13 cellular contexts compared by ENCODE assay signal in genomic region chrX:107736781-107737531, GRCh38. TPM values are rescaled to one million over a fixed set of nuclear protein-coding genes. Genes with fewer than 3 reads are reported as not detected.
DNase-seq lines count a peak whose midpoint lies in the region; ATAC-seq and TF ChIP-seq lines count a peak whose summit lies in the region.
"Had no signal": no experiment of that assay in that cellular context is flagged by ENCODE, and none has a peak within 500 bp of the region (broad histone marks: within the 10 kb centered on the region; RNA-seq: fewer than 3 reads in every experiment).

No MANE protein-coding gene starts in this region.

- H3K9me3 ChIP-seq in heart left ventricle: no peaks in the 10 kb centered on the region
- H3K9me3 ChIP-seq in effector memory CD4-positive, alpha-beta T cell (ENCODE audit: control insufficient read depth, low read length): no peaks in the 10 kb centered on the region

- POLR2A ChIA-PET in HEK293T (lab: Yijun Ruan, JAX): interaction anchor here (0.7 to 18.2 kb wide), 12 partner anchors 8 to 63 kb away, joined by 3 to 536 read pairs (median 6); partner anchors contain the start of genes NCBP2L and TSC22D3

- no peak for TF ChIP-seq CTCF in heart left ventricle (IDR thresholded peaks at IDR 0.05)

- H3K4me1 ChIP-seq in heart left ventricle: peaks cover 7 to 81% (median 41%) of the 10 kb centered on the region in 12 donors
- peaks cover 19% of the 10 kb centered on the region for H3K4me1 ChIP-seq in effector memory CD4-positive, alpha-beta T cell (ENCODE audit: control insufficient read depth, insufficient read depth, low read length, poor library complexity, severe bottlenecking)

- peak overlapping the region in 11 of 12 donors; percentile 42 to 82 (median 69) for H3K27ac ChIP-seq in heart left ventricle
- H3K27ac ChIP-seq in effector memory CD4-positive, alpha-beta T cell (ENCODE audit: insufficient read depth, low read length, poor library complexity, severe bottlenecking): no peak overlapping the region

- CTCF ChIA-PET in HEK293T (lab: Yijun Ruan, JAX): interaction anchor here (0.6 to 1.8 kb wide), 9 partner anchors 8 to 81 kb away, joined by 3 to 9 read pairs (median 4); partner anchors contain the start of genes NCBP2L and TSC22D3

- H3K4me3 ChIP-seq in heart left ventricle: no peak overlapping the region
- H3K4me3 ChIP-seq in effector memory CD4-positive, alpha-beta T cell (ENCODE audit: insufficient read depth, low read depth, low read length, poor library complexity, severe bottlenecking): no peak overlapping the region

- no peak for TF ChIP-seq POLR2A in heart left ventricle (IDR thresholded peaks at IDR 0.05)

- H3K27me3 ChIP-seq in heart left ventricle: no peaks in the 10 kb centered on the region
- H3K27me3 ChIP-seq in effector memory CD4-positive, alpha-beta T cell (replicated peaks; ENCODE audit: control insufficient read depth, insufficient read depth, low read length, poor library complexity, severe bottlenecking): no peaks in the 10 kb centered on the region

- intact Hi-C loops in heart left ventricle (cut with DNase I): loop anchor here in 2 of 10 donors (2.0 to 10.0 kb wide), 2 partner anchors 38 to 88 kb away; partner anchors contain the start of genes MID2 (in 1 of the 2) and TSC22D3 (in 1 of the 2)

- ATAC-seq in heart left ventricle (peak in 2 of 4 donors; percentile 5 to 36), GM18498 (IDR thresholded peaks at IDR 0.05; ENCODE audit: unreplicated experiment) (no peak), GM21737 (IDR thresholded peaks at IDR 0.05; ENCODE audit: unreplicated experiment) (no peak)
- ATAC-seq: CD8-positive, alpha-beta T cell had no signal

- peak; percentile 73 for DNase-seq in HEK293T (ENCODE audit: extremely low spot score)
- DNase-seq in NCI-H69 (lab: John Stamatoyannopoulos, UW): peak; percentile 88
- DNase-seq in heart left ventricle: peak in 2 of 5 donors; percentile 32 to 61
- DNase-seq in renal cortical epithelial cell (ENCODE audit: low read depth): peak; percentile 58
- DNase-seq in T-helper 1 cell: no peak
- no peak for DNase-seq in effector memory CD4-positive, alpha-beta T cell
- DNase-seq: CD8-positive, alpha-beta T cell; cortex of kidney; HFFc6; NCI-H1048; stimulated activated CD4-positive, alpha-beta T cell treated with anti-CD3 and anti-CD28 coated beads, Interleukin-15, amount 100 ng/mL, for 24 hours had no signal

- H3K36me3 ChIP-seq in heart left ventricle: no peaks in the 10 kb centered on the region
- no peaks in the 10 kb centered on the region for H3K36me3 ChIP-seq in effector memory CD4-positive, alpha-beta T cell (ENCODE audit: control insufficient read depth, insufficient read depth, low read length)

- 26 to 46% (median 32%) methylated on average over 8 of the region's 8 CpGs for WGBS in heart left ventricle, 4 donors

TF ChIP-seq in HEK293T, 16 proteins besides CTCF, POLR2A, EP300 and RAD21:
- TF ChIP-seq SP1 (IDR thresholded peaks at IDR 0.05) (no peak), CTBP1 (IDR thresholded peaks at IDR 0.05; ENCODE audit: borderline replicate concordance) (peak; percentile 99), L3MBTL2 (conservative IDR thresholded peaks at IDR 0.05) (peak; percentile 47), ARNT (IDR thresholded peaks at IDR 0.05) (0 out of 2 replicates have a peak, but pooled peaks have one; percentile 33), SUZ12 (IDR thresholded peaks at IDR 0.05) (no peak)

RNA-seq across cellular contexts. Expression of gene TSC22D3, which starts 38.6 kb away (rescaled TPM):
- 100 to 1,000 TPM in 2 of 9 donors, 10 to 100 TPM in 7; 28.0 to 145 (median 30.5) TPM for total RNA-seq in heart left ventricle
- polyA plus RNA-seq in heart left ventricle: 100 to 1,000 TPM in 1 of 2 donors, 10 to 100 TPM in 1; 41.5 to 113 TPM
- 31.8 and 82.6 TPM in 2 replicates for total RNA-seq in renal cortical epithelial cell

RNA-seq across cellular contexts. Expression of gene NCBP2L, which starts 40.6 kb away (rescaled TPM):
- total RNA-seq in heart left ventricle: not detected
- polyA plus RNA-seq in heart left ventricle: not detected
- total RNA-seq in renal cortical epithelial cell: 0.30 TPM in 1 of 2 replicates, not detected in the other
- total RNA-seq: CD8-positive, alpha-beta T cell; HFFc6 had no signal

Comparison
In these comparisons a context has a peak if more than half of its experiments do, and no peak if none do; other contexts are left out.
1. DNase-seq: peak in HEK293T (single experiment), NCI-H69 (single experiment) and renal cortical epithelial cell (single experiment); none in T-helper 1 cell (0 of 5) and effector memory CD4-positive, alpha-beta T cell (0 of 3).